ENCODE assay signal across 25 cellular contexts in the genomic region with DNA sequence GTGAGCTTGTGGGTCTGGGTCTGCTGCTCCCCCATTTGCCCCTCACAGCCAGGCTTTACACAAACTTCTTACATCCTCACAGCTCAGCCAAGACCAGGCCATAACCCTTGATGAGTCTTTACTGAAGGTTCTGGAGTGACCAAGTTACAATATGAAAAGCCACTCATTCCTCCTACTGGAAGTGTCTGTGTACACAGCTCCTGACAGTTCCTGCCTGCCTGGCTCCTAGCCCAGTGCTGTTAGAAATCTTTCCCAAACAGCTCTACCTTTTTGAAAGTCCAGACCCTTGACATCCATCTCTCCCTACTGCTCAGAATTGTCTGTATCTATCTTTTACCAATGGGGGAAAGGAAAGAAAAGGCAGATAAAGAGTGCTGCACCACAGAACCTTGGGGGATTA.
"Had no signal": no experiment of that assay in that cellular context is flagged by ENCODE, and none has a peak within 500 bp of the region (broad histone marks: within the 10 kb centered on the region; RNA-seq: fewer than 3 reads in every experiment).

No MANE protein-coding gene starts in this region.

- DNase-seq: effector CD8-positive, alpha-beta T cell; endodermal cell; foreskin fibroblast; glutamatergic neuron; heart right ventricle; hippocampal formation; left cardiac atrium; left lung; mesenchymal stem cell; mucosa of descending colon; naive B cell; pancreas; right lobe of liver; small intestine; stimulated activated CD4-positive, alpha-beta T cell treated with anti-CD3 and anti-CD28 coated beads, Interleukin-15, amount 100 ng/mL, for 24 hours; stimulated activated CD4-positive, alpha-beta T cell treated with anti-CD3 and anti-CD28 coated beads, Interleukin-2, amount 100 ng/mL, for 48 hours; stimulated activated naive B cell treated with anti-CD40 and anti-IgM and Interleukin-4, amounts not matched to agents 10 μg/mL and 1 μg/mL and 100 μg/mL, for 72 hours; upper lobe of left lung had no signal

- ATAC-seq: esophagus mucosa; gastroesophageal sphincter; heart right ventricle; left cardiac atrium; left lung; mucosa of descending colon; natural killer cell treated with Interleukin-12 subunit alpha and Interleukin-12 subunit beta and Interleukin-15 and Interleukin-18, amount 100 ng/mL, for 72 hours; right lobe of liver; stimulated activated naive B cell treated with anti-CD40 and anti-IgM and Interleukin-4, amounts not matched to agents 10 μg/mL and 1 μg/mL and 100 μg/mL, for 72 hours had no signal

- H3K4me3 ChIP-seq: gastroesophageal sphincter, heart right ventricle, left lung, mucosa of descending colon, pancreas, right lobe of liver, thoracic aorta, tibial nerve, upper lobe of left lung had no signal

- H3K27ac ChIP-seq: epithelial cell of prostate, gastroesophageal sphincter, heart right ventricle, left lung, neutrophil, pancreas, right lobe of liver, thoracic aorta, tibial nerve, upper lobe of left lung had no signal
